Comparison of ENCODE assay signal across 8 cellular contexts in genomic region chr4:106329027-106329618, GRCh38. TPM values are rescaled to one million over a fixed set of nuclear protein-coding genes. Genes with fewer than 3 reads are reported as not detected.
DNase-seq lines count a peak whose midpoint lies in the region; ATAC-seq, FAIRE-seq and TF ChIP-seq lines count a peak whose summit lies in the region.

No MANE protein-coding gene starts in this region.

- TF ChIP-seq CTCF in heart right ventricle (IDR thresholded peaks at IDR 0.05) (peak; percentile 20 to 77 (median 61)), HCT116 (IDR thresholded peaks at IDR 0.05 in 2 of 3, conservative IDR thresholded peaks at IDR 0.05 in 1 of 3; ENCODE audit: borderline replicate concordance in 1 of 3, insufficient read depth in 1 of 3, low read depth in 2 of 3, low read length in 2 of 3) (peak; percentile 12 to 73 (median 71); a peak in 5 of 6 replicates), MM.1S (IDR thresholded peaks at IDR 0.05; ENCODE audit: low read length) (peak; percentile 59), vagina (IDR thresholded peaks at IDR 0.05) (peak in 2 of 3 experiments; percentile 22 to 30)

- ATAC-seq in heart right ventricle (peak in 4 of 8 donors; percentile 44 to 59 (median 55)), right cardiac atrium (no peak), HCT116 (peak; percentile 70)
- ATAC-seq in activated naive CD8-positive, alpha-beta T cell treated with anti-CD3 and anti-CD28 coated beads, Interleukin-2, amount 50 U/mL, for 24 hours: peak; percentile 57

- H3K4me1 ChIP-seq in heart right ventricle: peaks cover 0 to 5% (median 0%) of the 10 kb centered on the region in 9 donors
- no peaks in the 10 kb centered on the region for H3K4me1 ChIP-seq in right cardiac atrium (ENCODE audit: control insufficient read depth, insufficient read depth, low read length)
- no peaks in the 10 kb centered on the region for H3K4me1 ChIP-seq in HCT116 (ENCODE audit: control insufficient read depth in 1 of 2, insufficient read depth in 2 of 2, low read length in 2 of 2)
- no peaks in the 10 kb centered on the region for H3K4me1 ChIP-seq in MM.1S (ENCODE audit: low read length)
- H3K4me1 ChIP-seq in vagina: no peaks in the 10 kb centered on the region

- no peak overlapping the region for H3K4me3 Mint-ChIP-seq in activated naive CD8-positive, alpha-beta T cell treated with anti-CD3 and anti-CD28 coated beads, Interleukin-2, amount 50 U/mL, for 24 hours

- TF ChIP-seq POLR2A in HCT116 (IDR thresholded peaks at IDR 0.05; ENCODE audit: borderline replicate concordance, extremely low read depth, insufficient read depth, insufficient read length) (no peak), vagina (IDR thresholded peaks at IDR 0.05) (no peak)

- 21% methylated on average over 1 of the region's 1 CpG for WGBS in heart right ventricle, 2 donors
- WGBS in right cardiac atrium: 18% methylated on average over 1 of the region's 1 CpG

- peaks cover 54% of the 10 kb centered on the region for H3K36me3 Mint-ChIP-seq in activated naive CD8-positive, alpha-beta T cell treated with anti-CD3 and anti-CD28 coated beads, Interleukin-2, amount 50 U/mL, for 24 hours (ENCODE audit: low read depth)

- H3K9me2 ChIP-seq in HCT116 (ENCODE audit: insufficient read depth) (no peaks in the 10 kb centered on the region), MM.1S (replicated peaks; ENCODE audit: insufficient read depth, low read length) (no peaks in the 10 kb centered on the region)

- FAIRE-seq in islet of Langerhans (lab: Jason Lieb, UNC): peak; percentile 94

- H4K20me1 ChIP-seq in HCT116 (ENCODE audit: insufficient read depth) (0 out of 2 replicates have a peak, but pooled peaks cover 4% of the 10 kb centered on the region), MM.1S (ENCODE audit: insufficient read depth, low read length) (no peaks in the 10 kb centered on the region)

- peaks cover 35% of the 10 kb centered on the region for H3K79me2 ChIP-seq in HCT116 (ENCODE audit: insufficient read depth, low read length)
- peaks cover 7% of the 10 kb centered on the region; the same call in 1 of the 2 replicates for H3K79me2 ChIP-seq in MM.1S (ENCODE audit: low read length)

- intact Hi-C loops in heart right ventricle (cut with DNase I): loop anchor here in 1 of 10 donors (5.0 kb wide), 1 partner anchor 173 kb away; no protein-coding TSS in a partner anchor
- intact Hi-C loops in right cardiac atrium (cut with DNase I): no loop called here
- intact Hi-C loops in HCT116 (cut with micrococcal nuclease): no loop called here
- intact Hi-C loops in vagina (cut with DNase I): no loop called here

- H3K9me3 ChIP-seq in heart right ventricle: no peaks in the 10 kb centered on the region
- H3K9me3 ChIP-seq in right cardiac atrium (ENCODE audit: control insufficient read depth, low read length): no peaks in the 10 kb centered on the region
- H3K9me3 ChIP-seq in HCT116 (ENCODE audit: control insufficient read depth in 1 of 2, insufficient read depth in 1 of 2, low read depth in 1 of 2, low read length in 2 of 2): no peaks in the 10 kb centered on the region
- H3K9me3 ChIP-seq in MM.1S (replicated peaks; ENCODE audit: insufficient read depth, low read length): no peaks in the 10 kb centered on the region
- H3K9me3 ChIP-seq in vagina: no peaks in the 10 kb centered on the region

- H3K4me3 ChIP-seq in heart right ventricle (no peak overlapping the region), right cardiac atrium (ENCODE audit: low read length) (no peak overlapping the region), HCT116 (replicated peaks in 1 of 2; ENCODE audit: low read depth in 1 of 2, low read length in 2 of 2) (no peak overlapping the region), MM.1S (ENCODE audit: low read length) (no peak overlapping the region), vagina (no peak overlapping the region)

- RAD21 ChIA-PET in HCT116 (lab: Charles Lee; ENCODE audit: low non-redundant PET in 1 of 2, low total read pairs in 2 of 2, uncharacterized antibody in 2 of 2, unreplicated experiment in 2 of 2): no interaction called here

- no TSS peak for BruUV-seq in HCT116 (replicated peaks; lab: Mats Ljungman, UMichigan)

- H2AFZ ChIP-seq in HCT116 (ENCODE audit: low read depth, low read length, poor library complexity, severe bottlenecking): no peak overlapping the region
- H2AFZ ChIP-seq in MM.1S (ENCODE audit: low read length): no peak overlapping the region

- TF ChIP-seq RAD21 in HCT116 (IDR thresholded peaks at IDR 0.05; ENCODE audit: low read depth): peak; percentile 39

- H3K9ac ChIP-seq in HCT116 (ENCODE audit: low read length): no peak overlapping the region
- H3K9ac ChIP-seq in MM.1S (ENCODE audit: low read length): no peak overlapping the region

- H3K27ac ChIP-seq in heart right ventricle (no peak overlapping the region), right cardiac atrium (ENCODE audit: low read length) (no peak overlapping the region), HCT116 (ENCODE audit: low read depth, low read length) (no peak overlapping the region), MM.1S (ENCODE audit: low read length) (no peak overlapping the region), vagina (no peak overlapping the region)

- H3K27me3 ChIP-seq in heart right ventricle (no peaks in the 10 kb centered on the region), right cardiac atrium (ENCODE audit: control insufficient read depth, insufficient read depth) (no peaks in the 10 kb centered on the region), HCT116 (ENCODE audit: insufficient read depth, low read length) (no peaks in the 10 kb centered on the region), MM.1S (replicated peaks; ENCODE audit: insufficient read depth, low read length) (no peaks in the 10 kb centered on the region), vagina (no peaks in the 10 kb centered on the region)

- no peaks in the 10 kb centered on the region for H3K9me3 Mint-ChIP-seq in activated naive CD8-positive, alpha-beta T cell treated with anti-CD3 and anti-CD28 coated beads, Interleukin-2, amount 50 U/mL, for 24 hours

- no peak overlapping the region for H3K27ac Mint-ChIP-seq in activated naive CD8-positive, alpha-beta T cell treated with anti-CD3 and anti-CD28 coated beads, Interleukin-2, amount 50 U/mL, for 24 hours

- H3K36me3 ChIP-seq in heart right ventricle (peaks cover 0 to 97% (median 55%) of the 10 kb centered on the region in 9 donors), HCT116 (ENCODE audit: control insufficient read depth in 1 of 2, insufficient read depth in 2 of 2, low read length in 2 of 2) (peaks cover 52 to 66% of the 10 kb centered on the region in 2 experiments), MM.1S (replicated peaks; ENCODE audit: insufficient read depth, low read length) (peaks cover 7% of the 10 kb centered on the region; the same call in 1 of the 2 replicates), vagina (peaks cover 0 to 68% of the 10 kb centered on the region in 2 donors)

- H3K4me1 Mint-ChIP-seq in activated naive CD8-positive, alpha-beta T cell treated with anti-CD3 and anti-CD28 coated beads, Interleukin-2, amount 50 U/mL, for 24 hours: peaks cover 2% of the 10 kb centered on the region

- CTCF ChIA-PET in HCT116 (lab: Charles Lee): interaction anchor here (0.7 to 1.7 kb wide), 11 partner anchors 9 to 1189 kb away, joined by 3 to 8 read pairs (median 3); partner anchors contain the start of genes AIMP1 and TBCK

- no peak for DNase-seq in heart right ventricle
- no peak for DNase-seq in right cardiac atrium
- peak; percentile 28 for DNase-seq in HCT116 (ENCODE audit: low read depth, low spot score)
- peak; percentile 29 for DNase-seq in MM.1S
- no peak for DNase-seq in activated naive CD8-positive, alpha-beta T cell treated with anti-CD3 and anti-CD28 coated beads, Interleukin-2, amount 50 U/mL, for 24 hours
- DNase-seq in vagina (ENCODE audit: extremely low spot score in 2 of 2): no peak
- no peak for DNase-seq in cerebellar nuclear complex (lab: John Stamatoyannopoulos, UW)

- H3K4me2 ChIP-seq in HCT116 (ENCODE audit: low read length) (no peak overlapping the region), MM.1S (ENCODE audit: low read depth, low read length) (no peak overlapping the region)

- no peaks in the 10 kb centered on the region for H3F3A ChIP-seq in MM.1S (ENCODE audit: insufficient read depth, low read length)

- H3K27me3 Mint-ChIP-seq in activated naive CD8-positive, alpha-beta T cell treated with anti-CD3 and anti-CD28 coated beads, Interleukin-2, amount 50 U/mL, for 24 hours: no peaks in the 10 kb centered on the region

- POLR2A ChIA-PET in HCT116 (lab: Charles Lee): interaction anchor here (0.7 kb wide), 1 partner anchor 240 kb away, joined by 3 read pairs; no protein-coding TSS in a partner anchor

TF ChIP-seq in HCT116, 20 proteins besides CTCF, POLR2A, EP300 and RAD21 (continues in another document):
- TF ChIP-seq ZFX (IDR thresholded peaks at IDR 0.05) (no peak), ELF1 (IDR thresholded peaks at IDR 0.05; ENCODE audit: borderline replicate concordance, low read depth) (no peak), JUND (IDR thresholded peaks at IDR 0.05) (no peak), CEBPB (IDR thresholded peaks at IDR 0.05; ENCODE audit: low read depth) (no peak), EZH2phosphoT487 (IDR thresholded peaks at IDR 0.05; ENCODE audit: borderline replicate concordance) (no peak), ZNF274 (IDR thresholded peaks at IDR 0.05; ENCODE audit: low read depth, low read length) (no peak), SRF (IDR thresholded peaks at IDR 0.05; ENCODE audit: low read depth) (no peak), MAX (IDR thresholded peaks at IDR 0.05) (no peak), SIN3A (IDR thresholded peaks at IDR 0.05; ENCODE audit: low read depth) (no peak)

RNA-seq across cellular contexts. Expression of gene AIMP1, which starts 12.8 kb away (rescaled TPM):
- total RNA-seq in heart right ventricle (10 to 100 TPM; 33.0 to 38.6 (median 36.0) TPM), right cardiac atrium (10 to 100 TPM; 31.1 to 37.5 (median 35.3) TPM), HCT116 (2021; ENCODE audit: unreplicated experiment) (67.4 TPM), vagina (19.4 TPM)
- polyA plus RNA-seq in heart right ventricle (10 to 100 TPM; 22.8 to 25.5 TPM), right cardiac atrium (25.7 TPM)
- polyA plus RNA-seq in HCT116 (2012): 19.3 and 26.5 TPM in 2 replicates

RNA-seq across cellular contexts. Expression of gene TBCK, which starts 13.1 kb away (rescaled TPM):
- total RNA-seq in heart right ventricle (10 to 100 TPM in 9 of 10 donors, 1 to 10 TPM in 1; 8.3 to 22.8 (median 18.4) TPM), right cardiac atrium (10 to 100 TPM; 18.8 to 29.0 (median 23.7) TPM), HCT116 (2021; ENCODE audit: unreplicated experiment) (22.3 TPM), vagina (36.1 TPM)
- polyA plus RNA-seq in heart right ventricle (1 to 10 TPM; 5.0 to 6.0 TPM), right cardiac atrium (6.9 TPM)
- 4.2 and 6.3 TPM in 2 replicates for polyA plus RNA-seq in HCT116 (2012)

RNA-seq across cellular contexts. Expression of gene GIMD1, which starts 39.5 kb away (rescaled TPM):
- not detected for total RNA-seq in heart right ventricle
- polyA plus RNA-seq in heart right ventricle: not detected
- not detected for total RNA-seq in right cardiac atrium
- polyA plus RNA-seq in right cardiac atrium: not detected
- not detected for total RNA-seq in HCT116 (2021; ENCODE audit: unreplicated experiment)
- polyA plus RNA-seq in HCT116 (2012): not detected in 2 replicates
- not detected for total RNA-seq in vagina

Comparison
In these comparisons a context has a peak if more than half of its experiments do, and no peak if none do; other contexts are left out.
1. ATAC-seq: peak in HCT116 (single experiment) and activated naive CD8-positive, alpha-beta T cell treated with anti-CD3 and anti-CD28 coated beads, Interleukin-2, amount 50 U/mL, for 24 hours (single experiment); none in right cardiac atrium (0 of 2).
2. DNase-seq: peak in HCT116 (single experiment) and MM.1S (single experiment); none in heart right ventricle (0 of 2), right cardiac atrium (0 of 3), activated naive CD8-positive, alpha-beta T cell treated with anti-CD3 and anti-CD28 coated beads, Interleukin-2, amount 50 U/mL, for 24 hours (single experiment), vagina (0 of 2) and cerebellar nuclear complex (0 of 2).
3. Peak in every context shown above with its lines, with median percentiles within 50 percentile points of each other: CTCF ChIP-seq.